In genomic region chr10:45163315-45163975, GRCh38 we compare ENCODE assay signal across 8 cellular contexts.
"Had no signal": no experiment of that assay in that cellular context is flagged by ENCODE, and none has a peak within 500 bp of the region (broad histone marks: within the 10 kb centered on the region; RNA-seq: fewer than 3 reads in every experiment).

No MANE protein-coding gene starts in this region.

- ATAC-seq: GM12878 had no signal

- DNase-seq: GDM1, GF-D8 had no signal

- H3K4me3 ChIP-seq: GM12878 had no signal

- FAIRE-seq: G401.6, GM12878, GM12891, GM12892, GM18507, GM19239 had no signal
